ENCODE assay signal across 37 cellular contexts in genomic region chr17:52207786-52208185, GRCh38. TPM values are rescaled to one million over a fixed set of nuclear protein-coding genes. Genes with fewer than 3 reads are reported as not detected.
"Had no signal": no experiment of that assay in that cellular context is flagged by ENCODE, and none has a peak within 500 bp of the region (broad histone marks: within the 10 kb centered on the region; RNA-seq: fewer than 3 reads in every experiment).

No MANE protein-coding gene starts in this region.

- H3K4me3 Mint-ChIP-seq: activated CD4-positive, alpha-beta memory T cell treated with anti-CD3 and anti-CD28 coated beads for 36 hours; activated CD4-positive, alpha-beta T cell treated with anti-CD3 and anti-CD28 coated beads for 36 hours; activated CD4-positive, alpha-beta T cell treated with anti-CD3 and anti-CD28 coated beads, Interleukin-2, amount 10 ng/mL, durations not matched to agents 24 days and 14 days; activated CD8-positive, alpha-beta memory T cell treated with anti-CD3 and anti-CD28 coated beads, Interleukin-2, amount 10 ng/mL, durations not matched to agents 7 days and 5 days; activated CD8-positive, alpha-beta T cell treated with anti-CD3 and anti-CD28 coated beads, Interleukin-2, amount 10 ng/mL, durations not matched to agents 7 days and 5 days; activated naive CD4-positive, alpha-beta T cell treated with anti-CD3 and anti-CD28 coated beads for 36 hours; activated naive CD8-positive, alpha-beta T cell treated with anti-CD3 and anti-CD28 coated beads, Interleukin-2, amount 10 ng/mL, durations not matched to agents 7 days and 5 days; activated T-helper 1 cell treated with anti-CD3 and anti-CD28 coated beads, Interleukin-12 subunit alpha, Interleukin-12 subunit beta, Interleukin-2, Interleukin-4 antibody, amounts not matched to agents 30 ng/mL and 10 ng/mL and 1 ng/mL, durations not matched to agents 14 hours and 24 hours and 36 hours; brain; T-cell; T-helper 1 cell treated with Interleukin-12 subunit alpha and Interleukin-12 subunit beta and Interleukin-4 antibody, amounts not matched to agents 30 μg/mL and 1 μg/mL, for 36 hours had no signal

- H3K36me3 Mint-ChIP-seq: activated CD4-positive, alpha-beta memory T cell treated with anti-CD3 and anti-CD28 coated beads for 36 hours; activated CD8-positive, alpha-beta memory T cell treated with anti-CD3 and anti-CD28 coated beads, Interleukin-2, amount 10 ng/mL, durations not matched to agents 7 days and 5 days; activated naive CD4-positive, alpha-beta T cell treated with anti-CD3 and anti-CD28 coated beads, Interleukin-2, amount 50 U/mL, for 72 hours; activated naive CD8-positive, alpha-beta T cell treated with anti-CD3 and anti-CD28 coated beads, Interleukin-2, amount 10 ng/mL, durations not matched to agents 7 days and 5 days; brain; T-cell had no signal

- H3K9me3 Mint-ChIP-seq: activated CD4-positive, alpha-beta T cell treated with anti-CD3 and anti-CD28 coated beads, Interleukin-2, amount 10 ng/mL, durations not matched to agents 24 days and 14 days; activated naive CD4-positive, alpha-beta T cell treated with anti-CD3 and anti-CD28 coated beads for 36 hours; activated naive CD8-positive, alpha-beta T cell treated with anti-CD3 and anti-CD28 coated beads, Interleukin-2, amount 10 ng/mL, durations not matched to agents 7 days and 5 days; activated T-helper 1 cell treated with anti-CD3 and anti-CD28 coated beads, Interleukin-12 subunit alpha, Interleukin-12 subunit beta, Interleukin-2, Interleukin-4 antibody, amounts not matched to agents 30 ng/mL and 10 ng/mL and 1 ng/mL, durations not matched to agents 14 hours and 24 hours and 36 hours; activated T-helper 2 cell treated with anti-CD3 and anti-CD28 coated beads, Interferon-gamma antibody, Interleukin-2, Interleukin-4, amounts not matched to agents 10 μg/mL and 5 μg/mL and 100 μg/mL, durations not matched to agents 14 hours and 24 hours and 36 hours; brain; T-helper 1 cell treated with Interleukin-12 subunit alpha and Interleukin-12 subunit beta and Interleukin-4 antibody, amounts not matched to agents 30 μg/mL and 1 μg/mL, for 36 hours had no signal

- H3K27me3 Mint-ChIP-seq: activated CD4-positive, alpha-beta memory T cell treated with anti-CD3 and anti-CD28 coated beads for 36 hours; activated CD4-positive, alpha-beta T cell treated with anti-CD3 and anti-CD28 coated beads for 36 hours; activated CD4-positive, alpha-beta T cell treated with anti-CD3 and anti-CD28 coated beads, Interleukin-2, amount 10 ng/mL, durations not matched to agents 24 days and 14 days; activated CD8-positive, alpha-beta memory T cell treated with anti-CD3 and anti-CD28 coated beads, Interleukin-2, amount 10 ng/mL, durations not matched to agents 7 days and 5 days; activated naive CD8-positive, alpha-beta T cell treated with anti-CD3 and anti-CD28 coated beads, Interleukin-2, amount 10 ng/mL, durations not matched to agents 7 days and 5 days; brain had no signal

- H3K27ac Mint-ChIP-seq: activated CD4-positive, alpha-beta memory T cell treated with anti-CD3 and anti-CD28 coated beads for 36 hours; activated CD4-positive, alpha-beta T cell treated with anti-CD3 and anti-CD28 coated beads for 36 hours; activated CD4-positive, alpha-beta T cell treated with anti-CD3 and anti-CD28 coated beads, Interleukin-2, amount 10 ng/mL, durations not matched to agents 24 days and 14 days; activated CD8-positive, alpha-beta memory T cell treated with anti-CD3 and anti-CD28 coated beads, Interleukin-2, amount 10 ng/mL, durations not matched to agents 7 days and 5 days; activated CD8-positive, alpha-beta T cell treated with anti-CD3 and anti-CD28 coated beads, Interleukin-2, amount 10 ng/mL, durations not matched to agents 7 days and 5 days; activated naive CD4-positive, alpha-beta T cell treated with anti-CD3 and anti-CD28 coated beads for 36 hours; activated naive CD4-positive, alpha-beta T cell treated with anti-CD3 and anti-CD28 coated beads, Interleukin-2, amount 50 U/mL, for 72 hours; activated naive CD8-positive, alpha-beta T cell treated with anti-CD3 and anti-CD28 coated beads, Interleukin-2, amount 10 ng/mL, durations not matched to agents 7 days and 5 days; activated T-helper 1 cell treated with anti-CD3 and anti-CD28 coated beads, Interleukin-12 subunit alpha, Interleukin-12 subunit beta, Interleukin-2, Interleukin-4 antibody, amounts not matched to agents 30 ng/mL and 10 ng/mL and 1 ng/mL, durations not matched to agents 14 hours and 24 hours and 36 hours; activated T-helper 2 cell treated with anti-CD3 and anti-CD28 coated beads, Interferon-gamma antibody, Interleukin-2, Interleukin-4, amounts not matched to agents 10 μg/mL and 5 μg/mL and 100 μg/mL, durations not matched to agents 14 hours and 24 hours and 36 hours; brain; T-cell; T-helper 1 cell treated with Interleukin-12 subunit alpha and Interleukin-12 subunit beta and Interleukin-4 antibody, amounts not matched to agents 30 μg/mL and 1 μg/mL, for 36 hours had no signal

- DNase-seq: activated CD4-positive, alpha-beta memory T cell treated with anti-CD3 and anti-CD28 coated beads for 36 hours; activated CD4-positive, alpha-beta T cell treated with anti-CD3 and anti-CD28 coated beads for 36 hours; activated CD4-positive, alpha-beta T cell treated with anti-CD3 and anti-CD28 coated beads, Interleukin-2, amount 10 ng/mL, durations not matched to agents 24 days and 14 days; activated CD4-positive, CD25-positive, alpha-beta regulatory T cell; activated CD4-positive, CD25-positive, alpha-beta regulatory T cell treated with anti-CD3 and anti-CD28 coated beads, Interleukin-2, amount 50 U/mL, for 72 hours; activated CD8-positive, alpha-beta memory T cell treated with anti-CD3 and anti-CD28 coated beads, Interleukin-2, amount 10 ng/mL, durations not matched to agents 7 days and 5 days; activated CD8-positive, alpha-beta memory T cell treated with anti-CD3 and anti-CD28 coated beads, Interleukin-2, amount 50 U/mL, for 4 hours; activated CD8-positive, alpha-beta T cell treated with anti-CD3 and anti-CD28 coated beads, Interleukin-2, amount 10 ng/mL, durations not matched to agents 7 days and 5 days; activated effector memory CD4-positive, alpha-beta T cell treated with anti-CD3 and anti-CD28 coated beads, Interleukin-2, amount 50 U/mL, for 16 hours; activated naive CD4-positive, alpha-beta T cell treated with anti-CD3 and anti-CD28 coated beads for 36 hours; activated naive CD8-positive, alpha-beta T cell treated with anti-CD3 and anti-CD28 coated beads, Interleukin-2, amount 10 ng/mL, durations not matched to agents 7 days and 5 days; activated T-cell treated with anti-CD3 and anti-CD28 coated beads, Interleukin-2, amount 50 U/mL, for 1 hour; activated T-cell treated with anti-CD3 and anti-CD28 coated beads, Interleukin-2, amount 50 U/mL, for 48 hours; central memory CD4-positive, alpha-beta T cell; colonic mucosa; effector CD8-positive, alpha-beta T cell; esophagus squamous epithelium; foreskin melanocyte; heart right ventricle; T-cell; T1000 had no signal

- ATAC-seq: activated CD4-positive, alpha-beta T cell treated with anti-CD3 and anti-CD28 coated beads for 36 hours; activated CD8-positive, alpha-beta memory T cell treated with anti-CD3 and anti-CD28 coated beads, Interleukin-2, amount 10 ng/mL, durations not matched to agents 7 days and 5 days; activated CD8-positive, alpha-beta T cell treated with anti-CD3 and anti-CD28 coated beads, Interleukin-2, amount 10 ng/mL, durations not matched to agents 7 days and 5 days; activated naive CD4-positive, alpha-beta T cell treated with anti-CD3 and anti-CD28 coated beads, Interleukin-2, amount 50 U/mL, for 72 hours; gastroesophageal sphincter; heart right ventricle; T-cell had no signal

- H3K4me1 Mint-ChIP-seq: activated CD4-positive, alpha-beta T cell treated with anti-CD3 and anti-CD28 coated beads for 36 hours; activated CD4-positive, alpha-beta T cell treated with anti-CD3 and anti-CD28 coated beads, Interleukin-2, amount 10 ng/mL, durations not matched to agents 24 days and 14 days; activated CD8-positive, alpha-beta memory T cell treated with anti-CD3 and anti-CD28 coated beads, Interleukin-2, amount 10 ng/mL, durations not matched to agents 7 days and 5 days; activated naive CD8-positive, alpha-beta T cell treated with anti-CD3 and anti-CD28 coated beads, Interleukin-2, amount 10 ng/mL, durations not matched to agents 7 days and 5 days; brain; T-cell had no signal

RNA-seq across cellular contexts. Expression of gene CA10, which starts 49.3 kb away (rescaled TPM):
- total RNA-seq: activated CD4-positive, alpha-beta memory T cell treated with anti-CD3 and anti-CD28 coated beads for 36 hours; activated CD4-positive, alpha-beta T cell treated with anti-CD3 and anti-CD28 coated beads for 36 hours; activated CD4-positive, alpha-beta T cell treated with anti-CD3 and anti-CD28 coated beads, Interleukin-2, amount 10 ng/mL, durations not matched to agents 24 days and 14 days; activated CD8-positive, alpha-beta memory T cell treated with anti-CD3 and anti-CD28 coated beads for 36 hours; activated CD8-positive, alpha-beta T cell treated with anti-CD3 and anti-CD28 coated beads, Interleukin-2, amount 10 ng/mL, durations not matched to agents 7 days and 5 days; activated naive CD4-positive, alpha-beta T cell treated with anti-CD3 and anti-CD28 coated beads for 36 hours; activated naive CD4-positive, alpha-beta T cell treated with anti-CD3 and anti-CD28 coated beads, Interleukin-2, amount 50 U/mL, for 72 hours; activated T-helper 1 cell treated with anti-CD3 and anti-CD28 coated beads, Interleukin-12 subunit alpha, Interleukin-12 subunit beta, Interleukin-2, Interleukin-4 antibody, amounts not matched to agents 30 ng/mL and 10 ng/mL and 1 ng/mL, durations not matched to agents 14 hours and 24 hours and 36 hours; ascending aorta; breast epithelium; cardiac muscle cell; dermis microvascular lymphatic vessel endothelial cell; endothelial cell of umbilical vein; fibroblast of lung; fibroblast of villous mesenchyme; gastroesophageal sphincter; glomerular endothelial cell; heart right ventricle; T-helper 2 cell treated with Interferon-gamma antibody and Interleukin-4, amounts not matched to agents 100 ng/mL and 5 ng/mL, for 36 hours had no signal
